ENCODE assay signal across 12 cellular contexts in the genomic region with DNA sequence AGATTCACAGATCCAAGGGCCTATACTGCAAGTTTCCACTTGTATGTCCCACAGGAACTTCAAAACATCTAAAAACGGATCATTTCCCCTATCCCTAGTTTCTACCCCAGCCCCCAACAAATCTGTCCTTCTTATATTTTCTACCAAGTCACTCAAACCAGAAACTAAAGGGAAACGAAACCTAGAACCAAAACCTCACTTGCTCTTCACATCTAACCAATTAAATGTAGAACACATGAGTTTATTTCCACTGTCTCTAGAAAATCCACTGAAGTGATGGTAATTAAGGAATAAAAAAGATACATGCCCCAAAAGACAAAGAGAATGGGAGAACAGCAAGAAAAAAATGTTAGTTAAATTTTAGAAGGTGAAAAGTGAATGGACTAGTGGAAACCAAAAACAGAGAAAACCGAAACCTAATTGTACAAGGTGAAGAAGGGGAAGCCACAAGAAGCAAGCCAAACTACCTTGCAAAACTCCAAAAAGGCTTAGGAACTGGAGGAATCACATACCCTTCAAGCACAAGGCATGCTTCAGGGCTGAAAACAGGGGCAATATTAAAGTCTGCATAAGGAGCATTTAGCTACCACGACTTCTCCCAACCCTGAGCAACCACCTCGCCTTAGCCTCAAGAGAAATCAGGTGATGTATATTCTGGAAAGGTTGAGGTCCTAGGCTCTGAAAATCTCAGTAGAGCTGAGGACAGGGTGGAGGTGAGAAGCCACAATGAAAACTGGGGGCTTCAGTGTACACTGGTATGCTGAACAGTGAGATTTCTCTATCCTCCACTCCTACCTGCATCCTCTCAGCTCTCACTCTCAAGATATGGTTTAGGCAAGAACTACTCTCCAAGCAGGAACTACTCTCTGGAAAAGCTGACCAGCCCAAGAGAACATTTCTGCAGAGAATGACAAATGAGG. TPM values are rescaled to one million over a fixed set of nuclear protein-coding genes. Genes with fewer than 3 reads are reported as not detected.
A peak's percentile ranks its signal among the peaks of the same experiment; 100 is the strongest.
DNase-seq lines count a peak whose midpoint lies in the region; ATAC-seq and TF ChIP-seq lines count a peak whose summit lies in the region.
"Had no signal": no experiment of that assay in that cellular context is flagged by ENCODE, and none has a peak within 500 bp of the region (broad histone marks: within the 10 kb centered on the region; RNA-seq: fewer than 3 reads in every experiment).

No MANE protein-coding gene starts in this region.

- no peaks in the 10 kb centered on the region for H3K27me3 Mint-ChIP-seq in T-helper 2 cell treated with Interferon-gamma antibody and Interleukin-4, amounts not matched to agents 5 μg/mL and 100 μg/mL, for 36 hours (ENCODE audit: low read depth)
- no peaks in the 10 kb centered on the region for H3K27me3 Mint-ChIP-seq in IgD-negative memory B cell
- no peaks in the 10 kb centered on the region for H3K27me3 Mint-ChIP-seq in CD4-positive, alpha-beta T cell

- H3K27ac Mint-ChIP-seq in T-helper 2 cell treated with Interferon-gamma antibody and Interleukin-4, amounts not matched to agents 5 μg/mL and 100 μg/mL, for 36 hours = peak overlapping the region; percentile 4
- peak overlapping the region; percentile 50 to 72 (median 60) for H3K27ac Mint-ChIP-seq in IgD-negative memory B cell
- H3K27ac Mint-ChIP-seq in CD4-positive, alpha-beta T cell = no peak overlapping the region

- CTCF ChIA-PET in CD4-positive, alpha-beta T cell (lab: Charles Lee) = no interaction called here

- no peaks in the 10 kb centered on the region for H3K9me3 Mint-ChIP-seq in T-helper 2 cell treated with Interferon-gamma antibody and Interleukin-4, amounts not matched to agents 5 μg/mL and 100 μg/mL, for 36 hours
- H3K9me3 Mint-ChIP-seq in IgD-negative memory B cell = no peaks in the 10 kb centered on the region
- H3K9me3 Mint-ChIP-seq in CD4-positive, alpha-beta T cell = no peaks in the 10 kb centered on the region

- POLR2A ChIA-PET in CD4-positive, alpha-beta T cell (lab: Charles Lee) = no interaction called here

- no peaks in the 10 kb centered on the region for H3K9me3 ChIP-seq in CD4-positive, alpha-beta T cell (ENCODE audit: control insufficient read depth, low read length)
- H3K9me3 ChIP-seq: upper lobe of right lung had no signal

- intact Hi-C loops in CD4-positive, alpha-beta T cell (cut with DNase I, micrococcal nuclease) = no loop called here

- peaks cover 40% of the 10 kb centered on the region for H3K36me3 Mint-ChIP-seq in T-helper 2 cell treated with Interferon-gamma antibody and Interleukin-4, amounts not matched to agents 5 μg/mL and 100 μg/mL, for 36 hours (ENCODE audit: low read depth)
- H3K36me3 Mint-ChIP-seq in IgD-negative memory B cell = peaks cover 3% of the 10 kb centered on the region
- H3K36me3 Mint-ChIP-seq in CD4-positive, alpha-beta T cell (ENCODE audit: low read depth) = peaks cover 93% of the 10 kb centered on the region

- no peak overlapping the region for H3K27ac ChIP-seq in CD4-positive, alpha-beta T cell (ENCODE audit: low read depth, low read length)
- H3K27ac ChIP-seq: upper lobe of right lung had no signal

- peak; percentile 78 for ATAC-seq in GM21786 (IDR thresholded peaks at IDR 0.05; ENCODE audit: unreplicated experiment)
- no peak for ATAC-seq in CD4-positive, alpha-beta T cell (ENCODE audit: poor library complexity)
- ATAC-seq: upper lobe of right lung had no signal

- no peak for DNase-seq in T-helper 2 cell treated with Interferon-gamma antibody and Interleukin-4, amounts not matched to agents 5 μg/mL and 100 μg/mL, for 36 hours (ENCODE audit: low spot score)
- no peak for DNase-seq in T-helper 2 cell
- peak; percentile 15 for DNase-seq in midbrain (lab: John Stamatoyannopoulos, UW)
- no peak for DNase-seq in CD4-positive, alpha-beta T cell
- no peak for DNase-seq in stimulated activated CD4-positive, alpha-beta T cell treated with anti-CD3 and anti-CD28 coated beads, Interleukin-4, amount 100 ng/mL, for 1 hour
- no peak for DNase-seq in hippocampal formation (lab: John Stamatoyannopoulos, UW)
- DNase-seq: NCI-H187; stimulated activated CD4-positive, alpha-beta T cell treated with anti-CD3 and anti-CD28 coated beads, Interleukin-2, amount 100 ng/mL, for 24 hours; T-helper 9 cell; upper lobe of right lung had no signal

- no peak overlapping the region for H3K4me3 Mint-ChIP-seq in T-helper 2 cell treated with Interferon-gamma antibody and Interleukin-4, amounts not matched to agents 5 μg/mL and 100 μg/mL, for 36 hours
- peak overlapping the region; percentile 51 to 90 (median 65) for H3K4me3 Mint-ChIP-seq in IgD-negative memory B cell
- H3K4me3 Mint-ChIP-seq in CD4-positive, alpha-beta T cell = no peak overlapping the region

- TF ChIP-seq CTCF in CD4-positive, alpha-beta T cell (IDR thresholded peaks at IDR 0.05) = no peak

- H3K4me1 Mint-ChIP-seq in T-helper 2 cell treated with Interferon-gamma antibody and Interleukin-4, amounts not matched to agents 5 μg/mL and 100 μg/mL, for 36 hours (ENCODE audit: low read depth) = peaks cover 6% of the 10 kb centered on the region
- H3K4me1 Mint-ChIP-seq in IgD-negative memory B cell = peaks cover 13 to 24% (median 17%) of the 10 kb centered on the region in 3 donors
- peaks cover 14% of the 10 kb centered on the region for H3K4me1 Mint-ChIP-seq in CD4-positive, alpha-beta T cell (ENCODE audit: low read depth)

- no peaks in the 10 kb centered on the region for H3K27me3 ChIP-seq in CD4-positive, alpha-beta T cell (ENCODE audit: control insufficient read depth, insufficient read depth, low read length)
- H3K27me3 ChIP-seq: upper lobe of right lung had no signal

RNA-seq across cellular contexts. Expression of a gene that starts 11.1 kb away (rescaled TPM):
- polyA plus RNA-seq in IgD-negative memory B cell = 19.3 TPM
- total RNA-seq in CD4-positive, alpha-beta T cell = 10 to 100 TPM; 25.1 to 26.0 TPM

RNA-seq across cellular contexts. Expression of a gene that starts 40.3 kb away (rescaled TPM):
- 77.1 TPM for polyA plus RNA-seq in IgD-negative memory B cell
- total RNA-seq in CD4-positive, alpha-beta T cell = 100 to 1,000 TPM; 150 to 156 TPM

Comparison
In these comparisons a context has a peak if more than half of its experiments do, and no peak if none do; other contexts are left out.
1. H3K4me3 Mint-ChIP-seq: peak in IgD-negative memory B cell (4 of 4); none in T-helper 2 cell treated with Interferon-gamma antibody and Interleukin-4, amounts not matched to agents 5 μg/mL and 100 μg/mL, for 36 hours (single experiment) and CD4-positive, alpha-beta T cell (single experiment).